8 cellular contexts compared by ENCODE assay signal in genomic region chr1:94783342-94784264, GRCh38. TPM values are rescaled to one million over a fixed set of nuclear protein-coding genes. Genes with fewer than 3 reads are reported as not detected.
DNase-seq lines count a peak whose midpoint lies in the region; ATAC-seq, FAIRE-seq and TF ChIP-seq lines count a peak whose summit lies in the region.

No MANE protein-coding gene starts in this region.

- H3K36me3 ChIP-seq in pancreas (no peaks in the 10 kb centered on the region), H7 (replicated peaks; ENCODE audit: control insufficient read depth, insufficient read depth, low read length) (no peaks in the 10 kb centered on the region)

- H3K27ac ChIP-seq in pancreas = peak overlapping the region; percentile 63 to 89 (median 75)

- intact Hi-C loops in pancreas (cut with DNase I) = no loop called here

- ATAC-seq in pancreas (peak; percentile 97 to 99 (median 97)), GM21825 (IDR thresholded peaks at IDR 0.05; ENCODE audit: unreplicated experiment) (no peak)

- peak overlapping the region in 1 of 4 donors; percentile 18 for H3K4me3 ChIP-seq in pancreas
- H3K4me3 ChIP-seq in H7 (ENCODE audit: insufficient read depth, low read depth, low read length) = no peak overlapping the region

- DNase-seq in Ammon's horn (ENCODE audit: low spot score) (peak; percentile 67), T1000 (lab: John Stamatoyannopoulos, UW) (peak; percentile 49), globus pallidus (ENCODE audit: low spot score) (peak; percentile 53), pancreas (peak; percentile 76 to 88 (median 84)), H7 (no peak), middle frontal gyrus (ENCODE audit: extremely low spot score, low spot score) (no peak)
- DNase-seq in stimulated activated naive CD4-positive, alpha-beta T cell (lab: John Stamatoyannopoulos, UW) = no peak

- no peak for FAIRE-seq in pancreas (lab: Jason Lieb, UNC)

- H3K9me3 ChIP-seq in pancreas = no peaks in the 10 kb centered on the region

- H3K4me1 ChIP-seq in pancreas = peaks cover 21 to 40% (median 22%) of the 10 kb centered on the region in 3 donors

- TF ChIP-seq CTCF in pancreas (IDR thresholded peaks at IDR 0.05) = no peak

- no peaks in the 10 kb centered on the region for H3K27me3 ChIP-seq in pancreas
- no peaks in the 10 kb centered on the region for H3K27me3 ChIP-seq in H7 (ENCODE audit: control insufficient read depth, insufficient read depth, low read length)

- 48 to 59% methylated on average over 16 of the region's 16 CpGs for WGBS in pancreas, 2 donors

RNA-seq across cellular contexts. Expression of gene SLC44A3, which starts 36.6 kb away (rescaled TPM):
- 10 to 100 TPM; 17.3 to 52.5 (median 24.4) TPM for total RNA-seq in pancreas
- 10 to 100 TPM; 13.0 to 22.6 TPM for polyA plus RNA-seq in pancreas
- total RNA-seq in H7 (2014; rRNA removed; shearing (Covaris generic)) = 0.83 and 1.5 TPM in 2 replicates

Comparison
In these comparisons a context has a peak if more than half of its experiments do, and no peak if none do; other contexts are left out.
1. DNase-seq: peak in Ammon's horn (single experiment), T1000 (single experiment), globus pallidus (single experiment) and pancreas (6 of 6); none in H7 (single experiment), middle frontal gyrus (single experiment) and stimulated activated naive CD4-positive, alpha-beta T cell (0 of 6).